In the genomic region with DNA sequence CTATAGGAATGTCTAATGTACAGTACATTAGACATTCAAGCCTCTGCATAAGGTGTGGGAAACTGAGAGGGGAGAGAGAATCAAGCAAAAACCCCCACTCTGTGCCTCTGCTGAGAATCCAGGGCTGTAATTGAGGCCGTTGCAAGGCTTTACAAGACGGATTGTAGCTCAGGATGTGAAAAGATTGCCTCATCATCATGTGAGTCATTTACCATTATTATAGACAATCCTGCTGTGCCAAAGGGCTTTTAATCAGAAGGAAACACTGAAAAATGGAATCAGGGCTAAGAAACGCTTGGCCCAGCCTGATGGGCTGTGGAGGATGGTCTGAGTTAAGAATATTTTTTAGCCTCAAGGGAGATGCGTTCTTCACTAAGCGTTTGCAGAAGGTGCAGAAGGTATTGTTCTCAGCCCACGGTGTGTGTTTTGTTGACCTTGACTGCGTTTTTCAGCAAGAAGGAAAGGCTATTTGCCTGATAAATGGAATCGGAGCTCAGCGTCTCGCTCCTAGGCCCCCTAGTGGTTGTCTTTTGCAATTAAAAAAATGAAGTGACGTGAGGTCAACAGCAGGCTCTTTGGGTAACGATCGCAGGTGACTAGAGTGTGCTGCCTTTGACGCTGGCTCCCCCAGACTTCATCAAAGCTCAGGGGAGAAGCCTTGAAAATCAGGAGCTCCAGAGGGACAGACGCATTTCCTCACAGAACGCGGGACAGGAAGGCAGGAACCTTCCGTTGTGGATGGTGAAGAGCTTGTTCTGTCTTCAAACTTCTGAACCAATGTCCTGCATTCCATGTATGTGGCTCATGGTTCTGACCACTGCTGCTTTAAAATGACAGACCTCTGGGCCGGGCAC, we compare ENCODE assay signal across 8 cellular contexts. TPM values are rescaled to one million over a fixed set of nuclear protein-coding genes. Genes with fewer than 3 reads are reported as not detected.
DNase-seq lines count a peak whose midpoint lies in the region; ATAC-seq and TF ChIP-seq lines count a peak whose summit lies in the region.

No MANE protein-coding gene starts in this region.

- H3K4me3 Mint-ChIP-seq in neural crest cell (peak overlapping the region; percentile 54), type B pancreatic cell (peak overlapping the region; percentile 81)

- H3K4me3 ChIP-seq in HUES64 (ENCODE audit: low read length) (peak overlapping the region; percentile 15; the same call in 1 of the 2 replicates), fibroblast of lung (replicated peaks in 1 of 4; ENCODE audit: control extremely low read depth in 1 of 4, insufficient read depth in 1 of 4, low read depth in 3 of 4, low read length in 4 of 4) (peak overlapping the region; percentile 48 to 63 (median 55))

- H3K4me1 Mint-ChIP-seq in neural crest cell (peaks cover 43% of the 10 kb centered on the region), type B pancreatic cell (ENCODE audit: unreplicated experiment) (peaks cover 51% of the 10 kb centered on the region)

- H3K27me3 Mint-ChIP-seq in neural crest cell (ENCODE audit: low read depth) (no peaks in the 10 kb centered on the region), type B pancreatic cell (no peaks in the 10 kb centered on the region)

- DNase-seq in AG08395 (ENCODE audit: low spot score) (peak; percentile 74), activated T-cell treated with anti-CD3 and anti-CD28 coated beads for 24 hours (ENCODE audit: low read depth) (peak; percentile 47), fibroblast of lung (ENCODE audit: low read depth in 2 of 2) (peak; percentile 93 to 97), neural crest cell (ENCODE audit: low read depth, low spot score) (peak; percentile 53), type B pancreatic cell (ENCODE audit: extremely low spot score, unreplicated experiment) (peak; percentile 76), HUDEP-2 (lab: John Stamatoyannopoulos, UW; ENCODE audit: unreplicated experiment in 76 of 76) (no peak)

- H3K27ac ChIP-seq in HUES64 (ENCODE audit: low read depth, low read length) = 0 out of 2 replicates have a peak overlapping the region, but pooled peaks have one; percentile 11
- peak overlapping the region; percentile 91 for H3K27ac ChIP-seq in fibroblast of lung (ENCODE audit: insufficient read depth, low read length)

- peak; percentile 66 for ATAC-seq in GM19351 (IDR thresholded peaks at IDR 0.05; ENCODE audit: unreplicated experiment)

- H3K4me1 ChIP-seq in HUES64 (ENCODE audit: insufficient read depth, low read length) (peaks cover 19% of the 10 kb centered on the region), fibroblast of lung (ENCODE audit: control insufficient read depth, extremely low read depth, insufficient read depth, low read length) (peaks cover 4% of the 10 kb centered on the region)

- H2AFZ ChIP-seq in fibroblast of lung (ENCODE audit: low read length) = peak overlapping the region; percentile 94

- no peaks in the 10 kb centered on the region for H3K36me3 Mint-ChIP-seq in neural crest cell (ENCODE audit: low read depth)
- H3K36me3 Mint-ChIP-seq in type B pancreatic cell = no peaks in the 10 kb centered on the region

- no peaks in the 10 kb centered on the region for H3K79me2 ChIP-seq in fibroblast of lung (ENCODE audit: control insufficient read depth, insufficient read depth, low read length)

- H3K27me3 ChIP-seq in HUES64 (ENCODE audit: insufficient read depth, low read length) (no peaks in the 10 kb centered on the region), fibroblast of lung (ENCODE audit: control insufficient read depth, insufficient read depth, low read length) (no peaks in the 10 kb centered on the region)

- peak overlapping the region; percentile 98 for H3K4me2 ChIP-seq in fibroblast of lung (ENCODE audit: extremely low read depth, insufficient read depth, low read length)

- peak; percentile 78 to 83 for TF ChIP-seq CTCF in fibroblast of lung (conservative IDR thresholded peaks at IDR 0.05 in 1 of 2, IDR thresholded peaks at IDR 0.05 in 1 of 2; ENCODE audit: low read depth in 1 of 2, low read length in 2 of 2)
- peak; percentile 91 for TF ChIP-seq CTCF in neural crest cell (conservative IDR thresholded peaks at IDR 0.05)
- peak; percentile 92 for TF ChIP-seq CTCF in type B pancreatic cell (conservative IDR thresholded peaks at IDR 0.05)

- H3K9me3 ChIP-seq in HUES64 (ENCODE audit: insufficient read depth, low read depth, low read length) (no peaks in the 10 kb centered on the region), fibroblast of lung (ENCODE audit: control insufficient read depth, insufficient read depth, low read depth, low read length) (no peaks in the 10 kb centered on the region)

- H3K9me3 Mint-ChIP-seq in neural crest cell (no peaks in the 10 kb centered on the region), type B pancreatic cell (no peaks in the 10 kb centered on the region)

- WGBS in HUES64 = 20% methylated on average over 19 of the region's 19 CpGs

- H3K36me3 ChIP-seq in HUES64 (ENCODE audit: insufficient read depth, low read length) (no peaks in the 10 kb centered on the region), fibroblast of lung (ENCODE audit: control insufficient read depth, insufficient read depth, low read length) (no peaks in the 10 kb centered on the region)

- peak overlapping the region; percentile 91 for H3K27ac Mint-ChIP-seq in neural crest cell (ENCODE audit: unreplicated experiment)
- peak overlapping the region; percentile 95 for H3K27ac Mint-ChIP-seq in type B pancreatic cell

- no peaks in the 10 kb centered on the region for H4K20me1 ChIP-seq in fibroblast of lung (ENCODE audit: control insufficient read depth, extremely low read depth, insufficient read depth, low read length)

- H3K9ac ChIP-seq in HUES64 (ENCODE audit: low read depth, low read length) = peak overlapping the region; percentile 39; the same call in 1 of the 2 replicates
- peak overlapping the region; percentile 54 for H3K9ac ChIP-seq in fibroblast of lung (ENCODE audit: insufficient read depth, low read length)

RNA-seq across cellular contexts. Expression of gene CHRNA9, which starts 18.1 kb away (rescaled TPM):
- 2.7 TPM for polyA plus RNA-seq in HUES64 (2013, experiment 1 of 2)
- polyA plus RNA-seq in HUES64 (2013, experiment 2 of 2) = 3.0 TPM
- not detected in 2 replicates for total RNA-seq in fibroblast of lung
- not detected in 2 replicates for polyA plus RNA-seq in fibroblast of lung
- polyA plus RNA-seq in fibroblast of lung (2012) = not detected in 2 replicates
- polyA minus RNA-seq in fibroblast of lung (ENCODE audit: low replicate concordance) = not detected in 2 replicates
- total RNA-seq in neural crest cell = not detected in 2 replicates
- 0.58 TPM in 1 of 2 replicates, not detected in the other for total RNA-seq in type B pancreatic cell (ENCODE audit: low replicate concordance)

Comparison
In these comparisons a context has a peak if more than half of its experiments do, and no peak if none do; other contexts are left out.
1. DNase-seq: peak in AG08395 (single experiment), activated T-cell treated with anti-CD3 and anti-CD28 coated beads for 24 hours (single experiment), fibroblast of lung (2 of 2), neural crest cell (single experiment) and type B pancreatic cell (single experiment); none in HUDEP-2 (0 of 76).
2. Peak in every context shown above with its lines, with median percentiles within 50 percentile points of each other: CTCF ChIP-seq.